ENCODE assay signal across 1 cellular context in genomic region chr2:73069855-73070650, GRCh38.
TF ChIP-seq lines count a peak whose summit lies in the region.

No MANE protein-coding gene starts in this region.

TF ChIP-seq in GM23338, 12 proteins besides CTCF, POLR2A, EP300 and RAD21 (continued from another document):
- TF ChIP-seq ZNF462 (CRISPR knock-in tag; IDR thresholded peaks at IDR 0.05) (no peak), ZNF114 (CRISPR knock-in tag; IDR thresholded peaks at IDR 0.05) (no peak), NANOG (IDR thresholded peaks at IDR 0.05; ENCODE audit: borderline replicate concordance) (no peak), CREB1 (CRISPR knock-in tag; IDR thresholded peaks at IDR 0.05; ENCODE audit: low read depth) (no peak), EZH2phosphoT487 (IDR thresholded peaks at IDR 0.05; ENCODE audit: unreplicated experiment) (no peak)
